In genomic region chr15:89333011-89333860, GRCh38 we compare ENCODE assay signal across 9 cellular contexts. TPM values are rescaled to one million over a fixed set of nuclear protein-coding genes. Genes with fewer than 3 reads are reported as not detected.
DNase-seq lines count a peak whose midpoint lies in the region; ATAC-seq and TF ChIP-seq lines count a peak whose summit lies in the region.
"Had no signal": no experiment of that assay in that cellular context is flagged by ENCODE, and none has a peak within 500 bp of the region (broad histone marks: within the 10 kb centered on the region; RNA-seq: fewer than 3 reads in every experiment).

No MANE protein-coding gene starts in this region.

- peak overlapping the region; percentile 86 for H3K27ac Mint-ChIP-seq in activated naive CD4-positive, alpha-beta T cell treated with anti-CD3 and anti-CD28 coated beads, Interleukin-2, amount 10 ng/mL, durations not matched to agents 7 days and 5 days
- H3K27ac Mint-ChIP-seq in type B pancreatic cell = peak overlapping the region; percentile 34

- no peaks in the 10 kb centered on the region for H3K9me3 ChIP-seq in lower lobe of right lung

- peaks cover 28% of the 10 kb centered on the region for H3K27me3 Mint-ChIP-seq in activated naive CD4-positive, alpha-beta T cell treated with anti-CD3 and anti-CD28 coated beads, Interleukin-2, amount 10 ng/mL, durations not matched to agents 7 days and 5 days
- H3K27me3 Mint-ChIP-seq in type B pancreatic cell = peaks cover 21% of the 10 kb centered on the region

- DNase-seq in activated naive CD4-positive, alpha-beta T cell treated with anti-CD3 and anti-CD28 coated beads, Interleukin-2, amount 10 ng/mL, durations not matched to agents 7 days and 5 days = no peak
- no peak for DNase-seq in activated naive CD4-positive, alpha-beta T cell treated with anti-CD3 and anti-CD28 coated beads, Interleukin-2, amount 50 U/mL, for 16 hours
- DNase-seq in astrocyte of the cerebellum (ENCODE audit: low read depth) (no peak), lower lobe of right lung (no peak), type B pancreatic cell (ENCODE audit: extremely low spot score, unreplicated experiment) (no peak), NCI-H1105 (lab: John Stamatoyannopoulos, UW) (no peak), GM03348 (ENCODE audit: low spot score) (no peak), DMS53 (lab: John Stamatoyannopoulos, UW) (no peak)
- DNase-seq: NCI-H187 treated with DMSO at 0.1 percent for 48 hours had no signal

- H3K9me3 Mint-ChIP-seq in activated naive CD4-positive, alpha-beta T cell treated with anti-CD3 and anti-CD28 coated beads, Interleukin-2, amount 10 ng/mL, durations not matched to agents 7 days and 5 days = no peaks in the 10 kb centered on the region
- H3K9me3 Mint-ChIP-seq in type B pancreatic cell = no peaks in the 10 kb centered on the region

- no peak overlapping the region for H3K27ac ChIP-seq in lower lobe of right lung

- peaks cover 52% of the 10 kb centered on the region for H3K36me3 ChIP-seq in lower lobe of right lung

- no peaks in the 10 kb centered on the region for H3K27me3 ChIP-seq in lower lobe of right lung (ENCODE audit: low read depth)

- peaks cover 51% of the 10 kb centered on the region for H3K4me1 ChIP-seq in lower lobe of right lung

- ATAC-seq in lower lobe of right lung = no peak

- intact Hi-C loops in lower lobe of right lung (cut with DNase I) = no loop called here

- H3K4me3 Mint-ChIP-seq in activated naive CD4-positive, alpha-beta T cell treated with anti-CD3 and anti-CD28 coated beads, Interleukin-2, amount 10 ng/mL, durations not matched to agents 7 days and 5 days = peak overlapping the region; percentile 82
- H3K4me3 Mint-ChIP-seq in type B pancreatic cell = peak overlapping the region; percentile 83

- H3K36me3 Mint-ChIP-seq in activated naive CD4-positive, alpha-beta T cell treated with anti-CD3 and anti-CD28 coated beads, Interleukin-2, amount 10 ng/mL, durations not matched to agents 7 days and 5 days = peaks cover 47% of the 10 kb centered on the region
- H3K36me3 Mint-ChIP-seq in type B pancreatic cell = peaks cover 25% of the 10 kb centered on the region

- in situ Hi-C loops in astrocyte of the cerebellum (cut with HindIII; ENCODE audit: low sequenced_read_pairs) = no loop called here

- TF ChIP-seq CTCF in astrocyte of the cerebellum (IDR thresholded peaks at IDR 0.05; ENCODE audit: low read depth, low read length, missing control alignments) (no peak), lower lobe of right lung (IDR thresholded peaks at IDR 0.05) (no peak), type B pancreatic cell (conservative IDR thresholded peaks at IDR 0.05) (no peak)

- CTCF ChIA-PET in activated naive CD4-positive, alpha-beta T cell treated with anti-CD3 and anti-CD28 coated beads, Interleukin-2, amount 10 ng/mL, durations not matched to agents 7 days and 5 days (lab: Charles Lee) = interaction anchor here (1.3 to 2.3 kb wide), 2 partner anchors 126 kb away, joined by 6 to 7 read pairs; no protein-coding TSS in a partner anchor

- peaks cover 72% of the 10 kb centered on the region for H3K4me1 Mint-ChIP-seq in activated naive CD4-positive, alpha-beta T cell treated with anti-CD3 and anti-CD28 coated beads, Interleukin-2, amount 10 ng/mL, durations not matched to agents 7 days and 5 days
- H3K4me1 Mint-ChIP-seq in type B pancreatic cell (ENCODE audit: unreplicated experiment) = peaks cover 30% of the 10 kb centered on the region

- H3K4me3 ChIP-seq in astrocyte of the cerebellum (ENCODE audit: low read depth, low read length) (peak overlapping the region; percentile 82), lower lobe of right lung (peak overlapping the region; percentile 95)

RNA-seq across cellular contexts. Expression of gene POLG, which starts 1.4 kb away (rescaled TPM):
- 58.2 TPM for total RNA-seq in lower lobe of right lung
- 55.0 and 59.0 TPM in 2 replicates for total RNA-seq in type B pancreatic cell (ENCODE audit: low replicate concordance)
